In the genomic region with DNA sequence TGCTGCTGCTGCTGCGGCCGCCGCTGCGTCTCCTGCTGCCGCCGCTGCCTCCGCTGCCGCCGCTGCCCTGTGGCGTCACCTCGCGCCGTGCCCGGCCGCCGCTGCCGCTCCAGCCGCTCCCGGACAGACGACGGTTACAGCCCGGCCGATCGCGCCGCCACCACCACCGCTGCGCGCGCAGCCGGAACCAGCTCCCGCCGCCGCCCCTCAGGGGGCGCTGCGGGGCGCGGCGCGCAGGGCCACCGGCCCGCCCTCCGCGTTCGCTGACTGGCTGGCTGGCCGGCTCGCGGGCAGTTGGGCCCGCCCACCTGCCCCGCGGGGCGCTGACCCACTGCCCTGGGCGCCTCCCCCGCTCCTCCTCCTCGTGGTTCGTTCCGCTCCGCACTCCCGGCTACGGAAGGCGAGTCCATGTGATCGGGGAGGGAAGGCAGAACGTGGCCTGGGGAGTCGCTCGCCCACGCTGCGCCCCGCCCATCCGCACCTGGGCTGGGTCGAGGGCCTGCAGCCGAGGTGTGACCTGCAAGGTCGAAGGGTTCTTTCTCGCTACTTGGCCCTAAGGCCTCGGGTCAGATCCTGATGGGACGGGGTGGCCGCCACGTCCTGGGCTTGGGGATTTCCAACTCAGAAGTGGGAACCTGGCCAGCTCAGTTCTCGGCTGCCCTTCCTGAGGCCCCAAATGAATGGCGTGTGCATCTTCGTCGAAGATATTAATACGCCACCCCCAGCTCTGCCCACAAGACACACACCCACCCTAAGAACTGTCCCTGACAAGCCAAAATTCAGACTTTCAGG, we compare ENCODE assay signal across 1 cellular context.
TF ChIP-seq lines count a peak whose summit lies in the region.

A gene (minus strand): TSS at position 185 of the 792 bp plus-strand sequence. CDS start 19,303 bp downstream, outside the sequence.

TF ChIP-seq in HepG2, 621 proteins besides CTCF, POLR2A, EP300 and RAD21 (continued from another document and continues in another):
- TF ChIP-seq, protein P1, sequence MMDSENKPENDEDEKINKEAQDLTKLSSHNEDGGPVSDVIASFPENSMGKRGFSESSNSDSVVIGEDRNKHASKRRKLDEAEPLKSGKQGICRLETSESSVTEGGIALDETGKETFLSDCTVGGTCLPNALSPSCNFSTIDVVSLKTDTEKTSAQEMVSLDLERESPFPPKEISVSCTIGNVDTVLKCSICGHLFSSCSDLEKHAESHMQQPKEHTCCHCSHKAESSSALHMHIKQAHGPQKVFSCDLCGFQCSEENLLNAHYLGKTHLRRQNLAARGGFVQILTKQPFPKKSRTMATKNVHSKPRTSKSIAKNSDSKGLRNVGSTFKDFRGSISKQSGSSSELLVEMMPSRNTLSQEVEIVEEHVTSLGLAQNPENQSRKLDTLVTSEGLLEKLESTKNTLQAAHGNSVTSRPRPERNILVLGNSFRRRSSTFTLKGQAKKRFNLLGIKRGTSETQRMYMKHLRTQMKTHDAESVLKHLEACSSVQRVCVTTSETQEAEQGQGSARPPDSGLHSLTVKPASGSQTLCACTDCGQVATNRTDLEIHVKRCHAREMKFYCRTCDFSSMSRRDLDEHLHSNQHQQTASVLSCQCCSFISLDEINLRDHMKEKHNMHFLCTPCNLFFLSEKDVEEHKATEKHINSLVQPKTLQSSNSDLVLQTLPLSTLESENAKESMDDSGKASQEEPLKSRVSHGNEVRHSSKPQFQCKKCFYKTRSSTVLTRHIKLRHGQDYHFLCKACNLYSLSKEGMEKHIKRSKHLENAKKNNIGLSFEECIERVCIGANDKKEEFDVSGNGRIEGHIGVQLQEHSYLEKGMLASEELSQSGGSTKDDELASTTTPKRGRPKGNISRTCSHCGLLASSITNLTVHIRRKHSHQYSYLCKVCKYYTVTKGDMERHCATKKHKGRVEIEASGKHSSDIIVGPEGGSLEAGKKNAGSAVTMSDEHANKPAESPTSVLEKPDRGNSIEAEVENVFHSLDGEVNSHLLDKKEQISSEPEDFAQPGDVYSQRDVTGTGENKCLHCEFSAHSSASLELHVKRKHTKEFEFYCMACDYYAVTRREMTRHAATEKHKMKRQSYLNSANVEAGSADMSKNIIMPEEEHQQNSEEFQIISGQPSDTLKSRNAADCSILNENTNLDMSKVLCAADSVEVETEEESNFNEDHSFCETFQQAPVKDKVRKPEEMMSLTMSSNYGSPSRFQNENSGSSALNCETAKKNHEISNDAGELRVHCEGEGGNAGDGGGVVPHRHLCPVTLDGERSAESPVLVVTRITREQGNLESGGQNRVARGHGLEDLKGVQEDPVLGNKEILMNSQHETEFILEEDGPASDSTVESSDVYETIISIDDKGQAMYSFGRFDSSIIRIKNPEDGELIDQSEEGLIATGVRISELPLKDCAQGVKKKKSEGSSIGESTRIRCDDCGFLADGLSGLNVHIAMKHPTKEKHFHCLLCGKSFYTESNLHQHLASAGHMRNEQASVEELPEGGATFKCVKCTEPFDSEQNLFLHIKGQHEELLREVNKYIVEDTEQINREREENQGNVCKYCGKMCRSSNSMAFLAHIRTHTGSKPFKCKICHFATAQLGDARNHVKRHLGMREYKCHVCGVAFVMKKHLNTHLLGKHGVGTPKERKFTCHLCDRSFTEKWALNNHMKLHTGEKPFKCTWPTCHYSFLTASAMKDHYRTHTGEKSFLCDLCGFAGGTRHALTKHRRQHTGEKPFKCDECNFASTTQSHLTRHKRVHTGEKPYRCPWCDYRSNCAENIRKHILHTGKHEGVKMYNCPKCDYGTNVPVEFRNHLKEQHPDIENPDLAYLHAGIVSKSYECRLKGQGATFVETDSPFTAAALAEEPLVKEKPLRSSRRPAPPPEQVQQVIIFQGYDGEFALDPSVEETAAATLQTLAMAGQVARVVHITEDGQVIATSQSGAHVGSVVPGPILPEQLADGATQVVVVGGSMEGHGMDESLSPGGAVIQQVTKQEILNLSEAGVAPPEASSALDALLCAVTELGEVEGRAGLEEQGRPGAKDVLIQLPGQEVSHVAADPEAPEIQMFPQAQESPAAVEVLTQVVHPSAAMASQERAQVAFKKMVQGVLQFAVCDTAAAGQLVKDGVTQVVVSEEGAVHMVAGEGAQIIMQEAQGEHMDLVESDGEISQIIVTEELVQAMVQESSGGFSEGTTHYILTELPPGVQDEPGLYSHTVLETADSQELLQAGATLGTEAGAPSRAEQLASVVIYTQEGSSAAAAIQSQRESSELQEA (CRISPR knock-in tag; IDR thresholded peaks at IDR 0.05; ENCODE audit: not compliant biosample characterization), result peak; percentile 99
- TF ChIP-seq, protein P2, sequence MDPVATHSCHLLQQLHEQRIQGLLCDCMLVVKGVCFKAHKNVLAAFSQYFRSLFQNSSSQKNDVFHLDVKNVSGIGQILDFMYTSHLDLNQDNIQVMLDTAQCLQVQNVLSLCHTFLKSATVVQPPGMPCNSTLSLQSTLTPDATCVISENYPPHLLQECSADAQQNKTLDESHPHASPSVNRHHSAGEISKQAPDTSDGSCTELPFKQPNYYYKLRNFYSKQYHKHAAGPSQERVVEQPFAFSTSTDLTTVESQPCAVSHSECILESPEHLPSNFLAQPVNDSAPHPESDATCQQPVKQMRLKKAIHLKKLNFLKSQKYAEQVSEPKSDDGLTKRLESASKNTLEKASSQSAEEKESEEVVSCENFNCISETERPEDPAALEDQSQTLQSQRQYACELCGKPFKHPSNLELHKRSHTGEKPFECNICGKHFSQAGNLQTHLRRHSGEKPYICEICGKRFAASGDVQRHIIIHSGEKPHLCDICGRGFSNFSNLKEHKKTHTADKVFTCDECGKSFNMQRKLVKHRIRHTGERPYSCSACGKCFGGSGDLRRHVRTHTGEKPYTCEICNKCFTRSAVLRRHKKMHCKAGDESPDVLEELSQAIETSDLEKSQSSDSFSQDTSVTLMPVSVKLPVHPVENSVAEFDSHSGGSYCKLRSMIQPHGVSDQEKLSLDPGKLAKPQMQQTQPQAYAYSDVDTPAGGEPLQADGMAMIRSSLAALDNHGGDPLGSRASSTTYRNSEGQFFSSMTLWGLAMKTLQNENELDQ (CRISPR knock-in tag; IDR thresholded peaks at IDR 0.05; ENCODE audit: borderline replicate concordance), result peak; percentile 79
- peak; percentile 75 for TF ChIP-seq PHF8 (CRISPR knock-in tag; IDR thresholded peaks at IDR 0.05)
- no peak for TF ChIP-seq RFX1 (IDR thresholded peaks at IDR 0.05)
- no peak; the same call in none of the 2 replicates for TF ChIP-seq PRMT3 (CRISPR knock-in tag; IDR thresholded peaks at IDR 0.05; ENCODE audit: borderline replicate concordance, low read depth)
- TF ChIP-seq NR2F2 (IDR thresholded peaks at IDR 0.05; ENCODE audit: borderline replicate concordance, low read depth), result peak; percentile 15; the same call in 1 of the 2 replicates
- peak; percentile 91 for TF ChIP-seq TGIF2 (CRISPR knock-in tag; IDR thresholded peaks at IDR 0.05)
- TF ChIP-seq ZNF224 (CRISPR knock-in tag; IDR thresholded peaks at IDR 0.05), result 0 out of 2 replicates have a peak, but pooled peaks have one; percentile 5
- peak; percentile 98 for TF ChIP-seq ZNF552 (CRISPR knock-in tag; IDR thresholded peaks at IDR 0.05; ENCODE audit: borderline replicate concordance)
- TF ChIP-seq TBL1XR1 (IDR thresholded peaks at IDR 0.05; ENCODE audit: borderline replicate concordance, low read length, partially characterized antibody), result no peak
- peak; percentile 77; the same call in 1 of the 2 replicates for TF ChIP-seq SMYD3 (CRISPR knock-in tag; IDR thresholded peaks at IDR 0.05)
- peak; percentile 84; the same call in 1 of the 2 replicates for TF ChIP-seq ZNF660 (CRISPR knock-in tag; IDR thresholded peaks at IDR 0.05; ENCODE audit: borderline replicate concordance, low read depth)
- 0 out of 2 replicates have a peak, but pooled peaks have one; percentile 43 for TF ChIP-seq ZFP1 (CRISPR knock-in tag; IDR thresholded peaks at IDR 0.05)
- TF ChIP-seq AGO2 (optimal IDR thresholded peaks at IDR 0.05; ENCODE audit: low read depth, low read length), result no peak
- no peak for TF ChIP-seq ATM (IDR thresholded peaks at IDR 0.05; ENCODE audit: borderline replicate concordance)
- TF ChIP-seq ZNF839 (CRISPR knock-in tag; IDR thresholded peaks at IDR 0.05; ENCODE audit: borderline replicate concordance), result peak; percentile 97
- TF ChIP-seq, protein P3, sequence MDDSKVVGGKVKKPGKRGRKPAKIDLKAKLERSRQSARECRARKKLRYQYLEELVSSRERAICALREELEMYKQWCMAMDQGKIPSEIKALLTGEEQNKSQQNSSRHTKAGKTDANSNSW (CRISPR knock-in tag; IDR thresholded peaks at IDR 0.05; ENCODE audit: borderline replicate concordance), result peak; percentile 96; the same call in 1 of the 2 replicates
- no peak for TF ChIP-seq ZNF17 (CRISPR knock-in tag; IDR thresholded peaks at IDR 0.05)
- TF ChIP-seq, protein P4, sequence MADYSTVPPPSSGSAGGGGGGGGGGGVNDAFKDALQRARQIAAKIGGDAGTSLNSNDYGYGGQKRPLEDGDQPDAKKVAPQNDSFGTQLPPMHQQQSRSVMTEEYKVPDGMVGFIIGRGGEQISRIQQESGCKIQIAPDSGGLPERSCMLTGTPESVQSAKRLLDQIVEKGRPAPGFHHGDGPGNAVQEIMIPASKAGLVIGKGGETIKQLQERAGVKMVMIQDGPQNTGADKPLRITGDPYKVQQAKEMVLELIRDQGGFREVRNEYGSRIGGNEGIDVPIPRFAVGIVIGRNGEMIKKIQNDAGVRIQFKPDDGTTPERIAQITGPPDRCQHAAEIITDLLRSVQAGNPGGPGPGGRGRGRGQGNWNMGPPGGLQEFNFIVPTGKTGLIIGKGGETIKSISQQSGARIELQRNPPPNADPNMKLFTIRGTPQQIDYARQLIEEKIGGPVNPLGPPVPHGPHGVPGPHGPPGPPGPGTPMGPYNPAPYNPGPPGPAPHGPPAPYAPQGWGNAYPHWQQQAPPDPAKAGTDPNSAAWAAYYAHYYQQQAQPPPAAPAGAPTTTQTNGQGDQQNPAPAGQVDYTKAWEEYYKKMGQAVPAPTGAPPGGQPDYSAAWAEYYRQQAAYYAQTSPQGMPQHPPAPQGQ (CRISPR knock-in tag; IDR thresholded peaks at IDR 0.05; ENCODE audit: borderline replicate concordance), result peak; percentile 80; the same call in 1 of the 2 replicates
- TF ChIP-seq FLYWCH1 (CRISPR knock-in tag; IDR thresholded peaks at IDR 0.05), result 0 out of 2 replicates have a peak, but pooled peaks have one; percentile 78
- TF ChIP-seq ZNF737 (CRISPR knock-in tag; IDR thresholded peaks at IDR 0.05; ENCODE audit: borderline replicate concordance), result no peak
- TF ChIP-seq, protein P5, sequence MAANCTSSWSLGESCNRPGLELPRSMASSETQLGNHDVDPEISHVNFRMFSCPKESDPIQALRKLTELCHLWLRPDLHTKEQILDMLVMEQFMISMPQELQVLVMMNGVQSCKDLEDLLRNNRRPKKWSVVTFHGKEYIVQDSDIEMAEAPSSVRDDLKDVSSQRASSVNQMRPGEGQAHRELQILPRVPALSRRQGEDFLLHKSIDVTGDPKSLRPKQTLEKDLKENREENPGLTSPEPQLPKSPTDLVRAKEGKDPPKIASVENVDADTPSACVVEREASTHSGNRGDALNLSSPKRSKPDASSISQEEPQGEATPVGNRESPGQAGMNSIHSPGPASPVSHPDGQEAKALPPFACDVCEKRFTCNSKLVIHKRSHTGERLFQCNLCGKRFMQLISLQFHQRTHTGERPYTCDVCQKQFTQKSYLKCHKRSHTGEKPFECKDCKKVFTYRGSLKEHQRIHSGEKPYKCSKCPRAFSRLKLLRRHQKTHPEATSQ (CRISPR knock-in tag; IDR thresholded peaks at IDR 0.05; ENCODE audit: borderline replicate concordance), result peak; percentile 89
- no peak for TF ChIP-seq RORA (CRISPR knock-in tag; IDR thresholded peaks at IDR 0.05)
- no peak for TF ChIP-seq NR3C1 (CRISPR knock-in tag; IDR thresholded peaks at IDR 0.05)
- no peak for TF ChIP-seq ZNF674 (CRISPR knock-in tag; IDR thresholded peaks at IDR 0.05; ENCODE audit: low read depth)
- peak; percentile 78; the same call in 1 of the 2 replicates for TF ChIP-seq MIER3 (CRISPR knock-in tag; IDR thresholded peaks at IDR 0.05; ENCODE audit: borderline replicate concordance)
- no peak for TF ChIP-seq SP1 (IDR thresholded peaks at IDR 0.05)
- TF ChIP-seq SP1 (CRISPR knock-in tag; IDR thresholded peaks at IDR 0.05), result peak; percentile 98
- peak; percentile 99 for TF ChIP-seq SALL1 (CRISPR knock-in tag; IDR thresholded peaks at IDR 0.05)
- peak; percentile 98 for TF ChIP-seq ZNF776 (CRISPR knock-in tag; IDR thresholded peaks at IDR 0.05)
- peak; percentile 68 for TF ChIP-seq NR2F6 (IDR thresholded peaks at IDR 0.05)
- peak; percentile 97 for TF ChIP-seq NR2F6 (CRISPR knock-in tag; IDR thresholded peaks at IDR 0.05)
- TF ChIP-seq, protein P6, sequence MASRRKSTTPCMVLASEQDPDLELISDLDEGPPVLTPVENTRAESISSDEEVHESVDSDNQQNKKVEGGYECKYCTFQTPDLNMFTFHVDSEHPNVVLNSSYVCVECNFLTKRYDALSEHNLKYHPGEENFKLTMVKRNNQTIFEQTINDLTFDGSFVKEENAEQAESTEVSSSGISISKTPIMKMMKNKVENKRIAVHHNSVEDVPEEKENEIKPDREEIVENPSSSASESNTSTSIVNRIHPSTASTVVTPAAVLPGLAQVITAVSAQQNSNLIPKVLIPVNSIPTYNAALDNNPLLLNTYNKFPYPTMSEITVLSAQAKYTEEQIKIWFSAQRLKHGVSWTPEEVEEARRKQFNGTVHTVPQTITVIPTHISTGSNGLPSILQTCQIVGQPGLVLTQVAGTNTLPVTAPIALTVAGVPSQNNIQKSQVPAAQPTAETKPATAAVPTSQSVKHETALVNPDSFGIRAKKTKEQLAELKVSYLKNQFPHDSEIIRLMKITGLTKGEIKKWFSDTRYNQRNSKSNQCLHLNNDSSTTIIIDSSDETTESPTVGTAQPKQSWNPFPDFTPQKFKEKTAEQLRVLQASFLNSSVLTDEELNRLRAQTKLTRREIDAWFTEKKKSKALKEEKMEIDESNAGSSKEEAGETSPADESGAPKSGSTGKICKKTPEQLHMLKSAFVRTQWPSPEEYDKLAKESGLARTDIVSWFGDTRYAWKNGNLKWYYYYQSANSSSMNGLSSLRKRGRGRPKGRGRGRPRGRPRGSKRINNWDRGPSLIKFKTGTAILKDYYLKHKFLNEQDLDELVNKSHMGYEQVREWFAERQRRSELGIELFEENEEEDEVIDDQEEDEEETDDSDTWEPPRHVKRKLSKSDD (CRISPR knock-in tag; IDR thresholded peaks at IDR 0.05; ENCODE audit: low read depth), result peak; percentile 92
- TF ChIP-seq SIN3B (IDR thresholded peaks at IDR 0.05; ENCODE audit: low read length), result no peak
- TF ChIP-seq, protein P7, sequence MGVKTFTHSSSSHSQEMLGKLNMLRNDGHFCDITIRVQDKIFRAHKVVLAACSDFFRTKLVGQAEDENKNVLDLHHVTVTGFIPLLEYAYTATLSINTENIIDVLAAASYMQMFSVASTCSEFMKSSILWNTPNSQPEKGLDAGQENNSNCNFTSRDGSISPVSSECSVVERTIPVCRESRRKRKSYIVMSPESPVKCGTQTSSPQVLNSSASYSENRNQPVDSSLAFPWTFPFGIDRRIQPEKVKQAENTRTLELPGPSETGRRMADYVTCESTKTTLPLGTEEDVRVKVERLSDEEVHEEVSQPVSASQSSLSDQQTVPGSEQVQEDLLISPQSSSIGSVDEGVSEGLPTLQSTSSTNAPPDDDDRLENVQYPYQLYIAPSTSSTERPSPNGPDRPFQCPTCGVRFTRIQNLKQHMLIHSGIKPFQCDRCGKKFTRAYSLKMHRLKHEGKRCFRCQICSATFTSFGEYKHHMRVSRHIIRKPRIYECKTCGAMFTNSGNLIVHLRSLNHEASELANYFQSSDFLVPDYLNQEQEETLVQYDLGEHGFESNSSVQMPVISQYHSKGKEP (CRISPR knock-in tag; IDR thresholded peaks at IDR 0.05), result peak; percentile 96
- TF ChIP-seq KMT2A (CRISPR knock-in tag; IDR thresholded peaks at IDR 0.05), result peak; percentile 86
- TF ChIP-seq IKZF1 (IDR thresholded peaks at IDR 0.05), result no peak
- TF ChIP-seq ATRX (CRISPR knock-in tag; IDR thresholded peaks at IDR 0.05; ENCODE audit: borderline replicate concordance), result 0 out of 2 replicates have a peak, but pooled peaks have one; percentile 89
- TF ChIP-seq SALL2 (CRISPR knock-in tag; IDR thresholded peaks at IDR 0.05), result peak; percentile 92
